In genomic region chr20:24164360-24164759, GRCh38 we compare ENCODE assay signal across 10 cellular contexts.
DNase-seq lines count a peak whose midpoint lies in the region; ATAC-seq and TF ChIP-seq lines count a peak whose summit lies in the region.
"Had no signal": no experiment of that assay in that cellular context is flagged by ENCODE, and none has a peak within 500 bp of the region (broad histone marks: within the 10 kb centered on the region; RNA-seq: fewer than 3 reads in every experiment).

No MANE protein-coding gene starts in this region.

- no peaks in the 10 kb centered on the region for H3K27me3 Mint-ChIP-seq in CD4-positive, alpha-beta T cell
- H3K27me3 Mint-ChIP-seq in activated CD4-positive, alpha-beta memory T cell treated with anti-CD3 and anti-CD28 coated beads for 36 hours = no peaks in the 10 kb centered on the region

- CTCF ChIA-PET in CD4-positive, alpha-beta T cell (lab: Charles Lee) = no interaction called here
- CTCF ChIA-PET in activated CD4-positive, alpha-beta memory T cell treated with anti-CD3 and anti-CD28 coated beads for 36 hours (lab: Charles Lee) = interaction anchor here (0.9 kb wide), 1 partner anchor 227 kb away, joined by 5 read pairs; no protein-coding TSS in a partner anchor

- no peaks in the 10 kb centered on the region for H3K27me3 ChIP-seq in CD4-positive, alpha-beta T cell (ENCODE audit: control insufficient read depth, insufficient read depth, low read length)
- H3K27me3 ChIP-seq in HL-60 (ENCODE audit: insufficient read depth, poor library complexity, severe bottlenecking) = no peaks in the 10 kb centered on the region
- no peaks in the 10 kb centered on the region for H3K27me3 ChIP-seq in kidney epithelial cell (ENCODE audit: control insufficient read depth, insufficient read depth, low read length)

- no peaks in the 10 kb centered on the region for H3K4me1 Mint-ChIP-seq in CD4-positive, alpha-beta T cell (ENCODE audit: low read depth)
- H3K4me1 Mint-ChIP-seq in activated CD4-positive, alpha-beta memory T cell treated with anti-CD3 and anti-CD28 coated beads for 36 hours (ENCODE audit: low read depth) = no peaks in the 10 kb centered on the region

- H3K36me3 Mint-ChIP-seq in CD4-positive, alpha-beta T cell (ENCODE audit: low read depth) = no peaks in the 10 kb centered on the region
- no peaks in the 10 kb centered on the region for H3K36me3 Mint-ChIP-seq in activated CD4-positive, alpha-beta memory T cell treated with anti-CD3 and anti-CD28 coated beads for 36 hours

- no peaks in the 10 kb centered on the region for H3K9me3 ChIP-seq in CD4-positive, alpha-beta T cell (ENCODE audit: control insufficient read depth, low read length)

- no peak overlapping the region for H3K4me3 Mint-ChIP-seq in CD4-positive, alpha-beta T cell
- no peak overlapping the region for H3K4me3 Mint-ChIP-seq in activated CD4-positive, alpha-beta memory T cell treated with anti-CD3 and anti-CD28 coated beads for 36 hours

- no peak for ATAC-seq in CD4-positive, alpha-beta T cell (ENCODE audit: poor library complexity)
- ATAC-seq in HG03460 (IDR thresholded peaks at IDR 0.05; ENCODE audit: unreplicated experiment) (no peak), esophagus mucosa (no peak), GM18511 (IDR thresholded peaks at IDR 0.05; ENCODE audit: unreplicated experiment) (no peak)

- intact Hi-C loops in CD4-positive, alpha-beta T cell (cut with DNase I, micrococcal nuclease) = loop anchor here (1.0 to 10.0 kb wide), 4 partner anchors 226 to 280 kb away; no protein-coding TSS in a partner anchor
- intact Hi-C loops in activated CD4-positive, alpha-beta memory T cell treated with anti-CD3 and anti-CD28 coated beads for 36 hours (cut with micrococcal nuclease) = loop anchor here (2.0 to 5.0 kb wide), 2 partner anchors 62 to 753 kb away; no protein-coding TSS in a partner anchor

- POLR2A ChIA-PET in CD4-positive, alpha-beta T cell (lab: Charles Lee) = no interaction called here
- POLR2A ChIA-PET in activated CD4-positive, alpha-beta memory T cell treated with anti-CD3 and anti-CD28 coated beads for 36 hours (lab: Charles Lee) = no interaction called here

- peak in 8 of 10 experiments; percentile 11 to 35 (median 24) for DNase-seq in CD4-positive, alpha-beta T cell
- DNase-seq in HL-60 (ENCODE audit: low read depth in 1 of 2, low spot score in 1 of 2) (peak in 1 of 2 experiments; percentile 51), kidney epithelial cell (ENCODE audit: low read depth) (no peak), cerebellar cortex (ENCODE audit: low spot score) (no peak)
- peak; percentile 47 for DNase-seq in activated CD4-positive, alpha-beta memory T cell treated with anti-CD3 and anti-CD28 coated beads for 36 hours
- DNase-seq: aorta, NCI-H774 had no signal

- H3K36me3 ChIP-seq in kidney epithelial cell (ENCODE audit: control insufficient read depth, insufficient read depth, low read length) = no peaks in the 10 kb centered on the region

- peak; percentile 55 for TF ChIP-seq CTCF in CD4-positive, alpha-beta T cell (IDR thresholded peaks at IDR 0.05)
- TF ChIP-seq CTCF in HL-60 (IDR thresholded peaks at IDR 0.05; ENCODE audit: insufficient read depth, low read length) (peak; percentile 29), kidney epithelial cell (IDR thresholded peaks at IDR 0.05; ENCODE audit: insufficient read depth, low read length, poor library complexity, severe bottlenecking) (peak; percentile 60)

- no peak overlapping the region for H3K27ac ChIP-seq in CD4-positive, alpha-beta T cell (ENCODE audit: low read depth, low read length)
- H3K27ac ChIP-seq in HL-60 (replicated peaks) = no peak overlapping the region

- H3K4me3 ChIP-seq in HL-60 (replicated peaks; ENCODE audit: insufficient read depth, low read length) (no peak overlapping the region), kidney epithelial cell (ENCODE audit: low read depth, low read length) (no peak overlapping the region)

- H3K9me3 Mint-ChIP-seq in CD4-positive, alpha-beta T cell = no peaks in the 10 kb centered on the region
- no peaks in the 10 kb centered on the region for H3K9me3 Mint-ChIP-seq in activated CD4-positive, alpha-beta memory T cell treated with anti-CD3 and anti-CD28 coated beads for 36 hours

- no peak overlapping the region for H3K27ac Mint-ChIP-seq in CD4-positive, alpha-beta T cell
- no peak overlapping the region for H3K27ac Mint-ChIP-seq in activated CD4-positive, alpha-beta memory T cell treated with anti-CD3 and anti-CD28 coated beads for 36 hours

Comparison
In these comparisons a context has a peak if more than half of its experiments do, and no peak if none do; other contexts are left out.
1. DNase-seq: peak in CD4-positive, alpha-beta T cell (8 of 10) and activated CD4-positive, alpha-beta memory T cell treated with anti-CD3 and anti-CD28 coated beads for 36 hours (single experiment); none in kidney epithelial cell (single experiment) and cerebellar cortex (single experiment).
2. Peak in every context shown above with its lines, with median percentiles within 50 percentile points of each other: CTCF ChIP-seq.